In the genomic region with DNA sequence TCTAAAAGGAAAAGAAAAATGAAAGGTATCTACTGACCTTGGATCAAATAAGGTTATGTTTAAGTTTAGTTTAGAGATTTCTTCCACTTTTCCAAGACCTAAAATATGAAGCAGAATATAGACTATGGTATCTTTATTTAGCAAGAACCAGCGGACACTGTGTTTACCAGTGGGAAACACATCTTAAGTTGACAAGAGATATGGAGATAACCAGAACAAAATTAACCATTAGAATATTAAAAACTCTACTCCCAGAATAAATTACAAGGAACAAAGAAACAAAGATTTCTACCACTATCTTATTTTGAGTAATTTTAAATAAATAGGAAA, we compare ENCODE assay signal across 5 cellular contexts.
"Had no signal": no experiment of that assay in that cellular context is flagged by ENCODE, and none has a peak within 500 bp of the region (broad histone marks: within the 10 kb centered on the region; RNA-seq: fewer than 3 reads in every experiment).

No MANE protein-coding gene starts in this region.

- FAIRE-seq: HepG2, HTR-8/SVneo had no signal

- H3K27ac ChIP-seq: HL-60, KMS-11 had no signal

- DNase-seq: KG1 had no signal

- H3K9ac ChIP-seq: KMS-11 had no signal

- ATAC-seq: HepG2 had no signal

- H3K4me2 ChIP-seq: KMS-11 had no signal
